8 cellular contexts compared by ENCODE assay signal in genomic region chr3:195522254-195523023, GRCh38. TPM values are rescaled to one million over a fixed set of nuclear protein-coding genes. Genes with fewer than 3 reads are reported as not detected.
DNase-seq lines count a peak whose midpoint lies in the region; ATAC-seq, FAIRE-seq and TF ChIP-seq lines count a peak whose summit lies in the region.

No MANE protein-coding gene starts in this region.

- no peak overlapping the region for H3K27ac ChIP-seq in Panc1 (ENCODE audit: low read length)
- H3K27ac ChIP-seq in H1 (ENCODE audit: low read depth, low read length) = no peak overlapping the region
- no peak overlapping the region for H3K27ac ChIP-seq in WERI-Rb-1

- FAIRE-seq in H1 (lab: Jason Lieb, UNC) = peak; percentile 36

- no peak overlapping the region for H3K27ac Mint-ChIP-seq in neural crest cell (ENCODE audit: unreplicated experiment)

- H3K9me3 Mint-ChIP-seq in neural crest cell = no peaks in the 10 kb centered on the region

- H4K5ac ChIP-seq in H1 (ENCODE audit: insufficient read length, low read depth, low read length) = no peak overlapping the region

- H3K4ac ChIP-seq in H1 (replicated peaks; ENCODE audit: insufficient read length, low read depth, low read length) = no peak overlapping the region

- no peak overlapping the region for H3K9ac ChIP-seq in H1 (replicated peaks in 1 of 4; ENCODE audit: extremely low read depth in 1 of 4, low read depth in 3 of 4, low read length in 3 of 4)

- no peak overlapping the region for H4K91ac ChIP-seq in H1 (replicated peaks; ENCODE audit: insufficient read length, low read length)

- DNase-seq in NCI-H1092 treated with DMSO at 0.1 percent for 48 hours (lab: John Stamatoyannopoulos, UW) = peak; percentile 35
- DNase-seq in NCI-H1092 (lab: John Stamatoyannopoulos, UW) = no peak
- DNase-seq in HT-29 (ENCODE audit: low spot score) = peak; percentile 76
- no peak for DNase-seq in Panc1 (ENCODE audit: low read depth, low spot score)
- DNase-seq in H1 (ENCODE audit: low read depth in 1 of 2, low spot score in 2 of 2) = no peak
- peak; percentile 38 for DNase-seq in neural crest cell (ENCODE audit: low read depth, low spot score)
- DNase-seq in WERI-Rb-1 = no peak

- H3K4me3 ChIP-seq in Panc1 (ENCODE audit: low read depth in 2 of 2, low read length in 2 of 2) = no peak overlapping the region
- H3K4me3 ChIP-seq in H1 (ENCODE audit: extremely low read depth in 1 of 4, insufficient read depth in 2 of 4, low read depth in 3 of 4, low read length in 4 of 4) = no peak overlapping the region
- H3K4me3 ChIP-seq in WERI-Rb-1 (ENCODE audit: low read depth, low read length) = no peak overlapping the region

- no peak overlapping the region for H4K8ac ChIP-seq in H1 (ENCODE audit: extremely low read depth, insufficient read depth, low read length)

- H3K27me3 Mint-ChIP-seq in neural crest cell (ENCODE audit: low read depth) = no peaks in the 10 kb centered on the region

- H3K27me3 ChIP-seq in Panc1 (ENCODE audit: control insufficient read depth, insufficient read depth, low read length) (no peaks in the 10 kb centered on the region), H1 (replicated peaks in 1 of 4; ENCODE audit: control insufficient read depth in 3 of 4, extremely low read depth in 1 of 4, insufficient read depth in 3 of 4, low read length in 3 of 4) (no peaks in the 10 kb centered on the region), WERI-Rb-1 (ENCODE audit: insufficient read depth, low read depth, severe bottlenecking) (no peaks in the 10 kb centered on the region)

- peaks cover 4% of the 10 kb centered on the region; the same call in 1 of the 2 replicates for H3K36me3 ChIP-seq in Panc1 (ENCODE audit: control insufficient read depth, insufficient read depth, low read length)
- H3K36me3 ChIP-seq in H1 (ENCODE audit: control insufficient read depth in 2 of 4, insufficient read depth in 4 of 4, low read length in 3 of 4) = no peaks in the 10 kb centered on the region; a peak in 2 of 8 replicates
- no peaks in the 10 kb centered on the region for H3K36me3 ChIP-seq in WERI-Rb-1

- no peak overlapping the region for H3K4me2 ChIP-seq in H1 (ENCODE audit: insufficient read depth in 1 of 2, low read depth in 2 of 2, low read length in 2 of 2)

- H3K4me1 ChIP-seq in Panc1 (ENCODE audit: control insufficient read depth, insufficient read depth, low read length) = no peaks in the 10 kb centered on the region
- no peaks in the 10 kb centered on the region for H3K4me1 ChIP-seq in H1 (replicated peaks in 1 of 4; ENCODE audit: control insufficient read depth in 3 of 4, insufficient read depth in 4 of 4, low read length in 3 of 4)

- TF ChIP-seq CTCF in Panc1 (IDR thresholded peaks at IDR 0.05) = peak; percentile 76; the same call in 1 of the 2 replicates
- peak in 2 of 3 experiments; percentile 19 to 21; a peak in 2 of 4 replicates for TF ChIP-seq CTCF in H1 (IDR thresholded peaks at IDR 0.05; ENCODE audit: control extremely low read depth in 1 of 3, insufficient read depth in 1 of 3, low read depth in 1 of 3, low read length in 3 of 3)
- peak; percentile 95 for TF ChIP-seq CTCF in neural crest cell (conservative IDR thresholded peaks at IDR 0.05)
- no peak for TF ChIP-seq CTCF in WERI-Rb-1 (IDR thresholded peaks at IDR 0.05; ENCODE audit: low read depth, low read length)

- H2BK5ac ChIP-seq in H1 (ENCODE audit: low read depth, low read length) = no peak overlapping the region

- no peak for ATAC-seq in Panc1
- ATAC-seq in GM21360 (IDR thresholded peaks at IDR 0.05; ENCODE audit: unreplicated experiment) = no peak

- no peak overlapping the region for H2AK5ac ChIP-seq in H1 (ENCODE audit: low read depth, low read length)

- no peak overlapping the region for H2BK120ac ChIP-seq in H1 (replicated peaks; ENCODE audit: low read depth, low read length)

- H3K4me3 Mint-ChIP-seq in neural crest cell = no peak overlapping the region

- H3K36me3 Mint-ChIP-seq in neural crest cell (ENCODE audit: low read depth) = peaks cover 3% of the 10 kb centered on the region

- in situ Hi-C loops in Panc1 (cut with HindIII; ENCODE audit: low pct_unique_long_range_greater_than_20kb, low sequenced_read_pairs) = no loop called here

- no peaks in the 10 kb centered on the region for H3K79me1 ChIP-seq in H1 (ENCODE audit: low read depth, low read length)

- no peak for TF ChIP-seq POLR2A in H1 (IDR thresholded peaks at IDR 0.05; ENCODE audit: control extremely low read depth in 1 of 2, low read depth in 2 of 2, low read length in 2 of 2)

- H3K9me3 ChIP-seq in Panc1 (ENCODE audit: control insufficient read depth, insufficient read depth, low read depth, low read length) (no peaks in the 10 kb centered on the region), H1 (ENCODE audit: insufficient read depth in 2 of 2, low read depth in 1 of 2, low read length in 1 of 2) (no peaks in the 10 kb centered on the region), WERI-Rb-1 (ENCODE audit: severe bottlenecking) (no peaks in the 10 kb centered on the region)

- H3K56ac ChIP-seq in H1 (replicated peaks; ENCODE audit: insufficient read length, low read depth, low read length) = no peak overlapping the region

- no peaks in the 10 kb centered on the region for H3K23me2 ChIP-seq in H1 (ENCODE audit: low read depth, low read length)

- no peaks in the 10 kb centered on the region for H4K20me1 ChIP-seq in H1 (replicated peaks in 1 of 2; ENCODE audit: control insufficient read depth in 1 of 2, insufficient read depth in 2 of 2, low read length in 2 of 2)

- no peak overlapping the region for H2BK15ac ChIP-seq in H1 (ENCODE audit: low read length)

- TF ChIP-seq EP300 in H1 (IDR thresholded peaks at IDR 0.05; ENCODE audit: borderline replicate concordance in 1 of 2, low read depth in 2 of 2, low read length in 2 of 2) = no peak

- POLR2A ChIA-PET in Panc1 (lab: Charles Lee) = no interaction called here
- POLR2A ChIA-PET in H1 (lab: Charles Lee; ENCODE audit: partially characterized antibody) = interaction anchor here (1.5 kb wide), 1 partner anchor 251 kb away, joined by 4 read pairs; the partner anchor contains the start of gene XXYLT1

- H2AFZ ChIP-seq in H1 (ENCODE audit: low read length) = no peak overlapping the region

- peak; percentile 67 to 76 for TF ChIP-seq RAD21 in H1 (IDR thresholded peaks at IDR 0.05 in 1 of 2, conservative IDR thresholded peaks at IDR 0.05 in 1 of 2; ENCODE audit: low read depth in 2 of 2, low read length in 2 of 2)

- CTCF ChIA-PET in Panc1 (lab: Charles Lee) = interaction anchor here (0.5 to 1.6 kb wide), 3 partner anchors 11 to 252 kb away, joined by 3 to 5 read pairs (median 5); partner anchors contain the start of gene XXYLT1
- CTCF ChIA-PET in H1 (lab: Charles Lee; ENCODE audit: partially characterized antibody) = interaction anchor here (0.6 to 5.9 kb wide), 20 partner anchors 10 to 897 kb away, joined by 3 to 65 read pairs (median 4); partner anchors contain the start of gene XXYLT1

- no TSS peak for BruUV-seq in Panc1 (replicated peaks; lab: Mats Ljungman, UMichigan)

- no peaks in the 10 kb centered on the region for H3K79me2 ChIP-seq in H1 (ENCODE audit: control insufficient read depth in 1 of 2, insufficient read depth in 2 of 2, low read length in 2 of 2)

- H3K14ac ChIP-seq in H1 (ENCODE audit: insufficient read length) = no peak overlapping the region

- H2BK12ac ChIP-seq in H1 (ENCODE audit: low read depth, low read length) = no peak overlapping the region

- no peak overlapping the region for H2BK20ac ChIP-seq in H1 (ENCODE audit: low read length)

- no peak overlapping the region for H3K23ac ChIP-seq in H1 (ENCODE audit: insufficient read length)

- no peaks in the 10 kb centered on the region for H3K4me1 Mint-ChIP-seq in neural crest cell

- intact Hi-C loops in Panc1 (cut with micrococcal nuclease; ENCODE audit: unreplicated experiment) = loop anchor here (1.0 to 10.0 kb wide), 2 partner anchors 251 to 838 kb away; partner anchors contain the start of genes FAM43A and XXYLT1

- H3K18ac ChIP-seq in H1 (ENCODE audit: extremely low read depth, low read length) = no peak overlapping the region

- WGBS in H1 (ENCODE audit: extremely low coverage in 1 of 2, insufficient coverage in 1 of 2, insufficient read length in 1 of 2, insufficient replicate concordance in 2 of 2, low coverage in 1 of 2, low lambda C conversion rate in 2 of 2, missing lambda C conversion rate in 1 of 2), 2 experiments = 77% methylated on average over 6 of the region's 6 CpGs; no CpG with 5 or more reads in 1 of the 2 experiments

TF ChIP-seq in H1, 55 proteins besides CTCF, POLR2A, EP300 and RAD21:
- TF ChIP-seq HDAC2 (IDR thresholded peaks at IDR 0.05; ENCODE audit: borderline replicate concordance in 1 of 2, low read depth in 2 of 2, low read length in 2 of 2) (no peak), SP1 (IDR thresholded peaks at IDR 0.05; ENCODE audit: low read depth, low read length) (no peak), POU5F1 (IDR thresholded peaks at IDR 0.05; ENCODE audit: low read depth, low read length) (no peak), NANOG (IDR thresholded peaks at IDR 0.05; ENCODE audit: insufficient read depth, low read depth, low read length, poor library complexity, severe bottlenecking) (no peak), CEBPB (IDR thresholded peaks at IDR 0.05; ENCODE audit: low read depth, low read length) (no peak), YY1 (IDR thresholded peaks at IDR 0.05; ENCODE audit: low read depth, low read length) (no peak), RXRA (IDR thresholded peaks at IDR 0.05; ENCODE audit: insufficient read depth, low read depth, low read length) (no peak)

RNA-seq across cellular contexts. Expression of gene PPP1R2, which starts 20.7 kb away (rescaled TPM):
- 121 and 140 TPM in 2 replicates for total RNA-seq in HT-29 (2014; rRNA removed; shearing (Covaris generic))
- total RNA-seq in Panc1 (2021; ENCODE audit: unreplicated experiment) (60.2 TPM), neural crest cell (29.6 and 31.5 TPM in 2 replicates)
- 55.4 TPM for polyA plus RNA-seq in Panc1 (2012; ENCODE audit: insufficient read length)
- total RNA-seq in H1 (2021; fragmentation: NEBNext Ultra II Directional; extraction: Animal tissue kit (Norgen Biotek cat#: 25700)) = 26.5 and 27.4 TPM in 2 replicates
- polyA plus RNA-seq in H1 (2011; rRNA removed) = 14.0 and 20.5 TPM in 2 replicates
- polyA plus RNA-seq in H1 (2011; cell fraction: cytosol; rRNA removed) = 13.0 TPM
- 21.5 TPM for polyA plus RNA-seq in H1 (2011; cell fraction: nucleus; rRNA removed)
- 10.1 to 15.9 TPM (median 11.8 TPM) in 4 replicates for polyA plus RNA-seq in H1 (2012, experiment 1 of 2)
- 2.5 TPM for polyA plus RNA-seq in H1 (2012, experiment 2 of 2)
- polyA plus RNA-seq in H1 (2013, experiment 1 of 2) = 16.2 TPM
- 14.9 TPM for polyA plus RNA-seq in H1 (2013, experiment 2 of 2)
- polyA minus RNA-seq in H1 (2011; rRNA and poly(A)+ RNA removed) = 14.0 and 20.4 TPM in 2 replicates
- 19.8 TPM for polyA minus RNA-seq in H1 (2011; cell fraction: cytosol; rRNA and poly(A)+ RNA removed)
- polyA minus RNA-seq in H1 (2011; cell fraction: nucleus; rRNA and poly(A)+ RNA removed) = 33.3 TPM

Comparison
In these comparisons a context has a peak if more than half of its experiments do, and no peak if none do; other contexts are left out.
1. DNase-seq: peak in NCI-H1092 treated with DMSO at 0.1 percent for 48 hours (single experiment), HT-29 (single experiment) and neural crest cell (single experiment); none in NCI-H1092 (single experiment), Panc1 (single experiment), H1 (0 of 2) and WERI-Rb-1 (single experiment).